Comparison of ENCODE assay signal across 2 cellular contexts in the genomic region with DNA sequence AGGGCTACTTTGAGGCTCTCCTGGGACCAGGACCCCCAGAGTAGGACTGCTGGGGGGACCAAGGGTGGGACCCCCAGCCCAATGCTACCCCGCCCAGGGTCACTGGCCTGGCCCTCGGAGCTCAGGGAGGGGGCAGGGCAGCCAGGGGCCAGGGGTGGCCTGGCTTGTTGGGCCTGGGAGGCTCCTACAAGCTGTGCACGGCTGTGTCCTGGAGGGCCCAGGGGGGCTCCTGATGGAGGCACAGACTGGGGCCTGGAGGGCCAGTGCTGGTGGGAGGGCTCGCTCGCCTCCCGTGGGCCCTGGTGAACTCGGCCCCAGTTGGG.
TF ChIP-seq lines count a peak whose summit lies in the region.

No MANE protein-coding gene starts in this region.

TF ChIP-seq in IMR-90, 13 proteins besides CTCF, POLR2A, EP300 and RAD21:
- no peak for TF ChIP-seq NFE2L2 (IDR thresholded peaks at IDR 0.05; ENCODE audit: low read depth, low read length)
- no peak for TF ChIP-seq MAZ (IDR thresholded peaks at IDR 0.05; ENCODE audit: borderline replicate concordance, low read depth, low read length)
- TF ChIP-seq RFX5 (IDR thresholded peaks at IDR 0.05; ENCODE audit: low read depth, low read length) = no peak
- TF ChIP-seq MAFK (IDR thresholded peaks at IDR 0.05; ENCODE audit: low read depth, low read length) = no peak
- no peak for TF ChIP-seq FOS (IDR thresholded peaks at IDR 0.05; ENCODE audit: low read depth, low read length)
- TF ChIP-seq CEBPB (IDR thresholded peaks at IDR 0.05; ENCODE audit: low read depth, low read length) = no peak

TF ChIP-seq in H1, 55 proteins besides CTCF, POLR2A, EP300 and RAD21:
- no peak for TF ChIP-seq NANOG (IDR thresholded peaks at IDR 0.05; ENCODE audit: insufficient read depth, low read depth, low read length, poor library complexity, severe bottlenecking)
- no peak for TF ChIP-seq GABPA (IDR thresholded peaks at IDR 0.05; ENCODE audit: borderline replicate concordance, insufficient read depth, low read length)
- TF ChIP-seq CREB1 (IDR thresholded peaks at IDR 0.05) = no peak
- TF ChIP-seq RBBP5 (IDR thresholded peaks at IDR 0.05; ENCODE audit: borderline replicate concordance, low read depth, low read length) = no peak
- no peak for TF ChIP-seq FOSL1 (IDR thresholded peaks at IDR 0.05; ENCODE audit: insufficient read depth, low read depth, low read length)
- TF ChIP-seq, protein P1, sequence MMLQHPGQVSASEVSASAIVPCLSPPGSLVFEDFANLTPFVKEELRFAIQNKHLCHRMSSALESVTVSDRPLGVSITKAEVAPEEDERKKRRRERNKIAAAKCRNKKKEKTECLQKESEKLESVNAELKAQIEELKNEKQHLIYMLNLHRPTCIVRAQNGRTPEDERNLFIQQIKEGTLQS (IDR thresholded peaks at IDR 0.05; ENCODE audit: insufficient read depth, low read depth, low read length) = no peak
- no peak for TF ChIP-seq TEAD4 (IDR thresholded peaks at IDR 0.05; ENCODE audit: low read depth, low read length)
- no peak for TF ChIP-seq MAFK (IDR thresholded peaks at IDR 0.05; ENCODE audit: low read depth, low read length)
- no peak for TF ChIP-seq HDAC6 (IDR thresholded peaks at IDR 0.05; ENCODE audit: low read depth, low read length)
- TF ChIP-seq, protein P2, sequence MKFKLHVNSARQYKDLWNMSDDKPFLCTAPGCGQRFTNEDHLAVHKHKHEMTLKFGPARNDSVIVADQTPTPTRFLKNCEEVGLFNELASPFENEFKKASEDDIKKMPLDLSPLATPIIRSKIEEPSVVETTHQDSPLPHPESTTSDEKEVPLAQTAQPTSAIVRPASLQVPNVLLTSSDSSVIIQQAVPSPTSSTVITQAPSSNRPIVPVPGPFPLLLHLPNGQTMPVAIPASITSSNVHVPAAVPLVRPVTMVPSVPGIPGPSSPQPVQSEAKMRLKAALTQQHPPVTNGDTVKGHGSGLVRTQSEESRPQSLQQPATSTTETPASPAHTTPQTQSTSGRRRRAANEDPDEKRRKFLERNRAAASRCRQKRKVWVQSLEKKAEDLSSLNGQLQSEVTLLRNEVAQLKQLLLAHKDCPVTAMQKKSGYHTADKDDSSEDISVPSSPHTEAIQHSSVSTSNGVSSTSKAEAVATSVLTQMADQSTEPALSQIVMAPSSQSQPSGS (IDR thresholded peaks at IDR 0.05; ENCODE audit: low read length) = no peak
